18 cellular contexts compared by ENCODE assay signal in genomic region chr2:208097313-208097712, GRCh38. TPM values are rescaled to one million over a fixed set of nuclear protein-coding genes. Genes with fewer than 3 reads are reported as not detected.
A peak's percentile ranks its signal among the peaks of the same experiment; 100 is the strongest.
DNase-seq lines count a peak whose midpoint lies in the region; ATAC-seq and TF ChIP-seq lines count a peak whose summit lies in the region.
"Had no signal": no experiment of that assay in that cellular context is flagged by ENCODE, and none has a peak within 500 bp of the region (broad histone marks: within the 10 kb centered on the region; RNA-seq: fewer than 3 reads in every experiment).

No MANE protein-coding gene starts in this region.

- no peaks in the 10 kb centered on the region for H3K9me3 ChIP-seq in mammary epithelial cell (replicated peaks; ENCODE audit: insufficient read depth, low read length)
- no peaks in the 10 kb centered on the region for H3K9me3 ChIP-seq in right cardiac atrium (ENCODE audit: control insufficient read depth, low read length)
- no peaks in the 10 kb centered on the region for H3K9me3 ChIP-seq in left ventricle myocardium inferior (replicated peaks)
- H3K9me3 ChIP-seq: A549, Caco-2 had no signal

- no peak overlapping the region for H3K4me2 ChIP-seq in mammary epithelial cell (ENCODE audit: insufficient read depth, low read depth, low read length)
- H3K4me2 ChIP-seq: A549 had no signal

- H3K27ac Mint-ChIP-seq in MCF 10A (ENCODE audit: low read depth, unreplicated experiment) (no peak overlapping the region), nephron progenitor cell (no peak overlapping the region)
- H3K27ac Mint-ChIP-seq: CD4-positive, alpha-beta T cell; H9 had no signal

- H3K9me3 Mint-ChIP-seq in MCF 10A (ENCODE audit: unreplicated experiment) (no peaks in the 10 kb centered on the region), nephron progenitor cell (no peaks in the 10 kb centered on the region)
- H3K9me3 Mint-ChIP-seq: CD4-positive, alpha-beta T cell had no signal

- ATAC-seq in right cardiac atrium (peak; percentile 31 to 37), HG03280 (IDR thresholded peaks at IDR 0.05; ENCODE audit: unreplicated experiment) (no peak)
- ATAC-seq: A549 had no signal

- WGBS in mammary epithelial cell (ENCODE audit: low coverage, missing lambda C conversion rate) = 2% methylated on average over 3 of the region's 3 CpGs
- 38% methylated on average over 3 of the region's 3 CpGs for WGBS in right cardiac atrium

- H3K4me1 ChIP-seq in mammary epithelial cell (ENCODE audit: insufficient read depth, low read length) (no peaks in the 10 kb centered on the region), right cardiac atrium (ENCODE audit: control insufficient read depth, insufficient read depth, low read length) (no peaks in the 10 kb centered on the region), left ventricle myocardium inferior (peaks cover 14% of the 10 kb centered on the region)

- TF ChIP-seq CTCF in MCF 10A (IDR thresholded peaks at IDR 0.05; ENCODE audit: unreplicated experiment) (no peak), mammary epithelial cell (conservative IDR thresholded peaks at IDR 0.05 in 1 of 2, IDR thresholded peaks at IDR 0.05 in 1 of 2; ENCODE audit: extremely low read depth in 1 of 2, insufficient read depth in 1 of 2, low read depth in 1 of 2, low read length in 2 of 2) (no peak), left ventricle myocardium inferior (IDR thresholded peaks at IDR 0.05; ENCODE audit: borderline replicate concordance) (no peak), fibroblast of the aortic adventitia (IDR thresholded peaks at IDR 0.05; ENCODE audit: insufficient read depth, low read length) (no peak), nephron progenitor cell (IDR thresholded peaks at IDR 0.05) (no peak)

- dilution Hi-C loops in mammary epithelial cell (cut with HindIII; ENCODE audit: low sequenced_read_pairs) = no loop called here

- in situ Hi-C loops in mammary epithelial cell (cut with MboI; ENCODE audit: low sequenced_read_pairs in 2 of 2) = no loop called here

- DNase-seq in MCF 10A (ENCODE audit: unreplicated experiment) (peak; percentile 18), mammary epithelial cell (no peak), right cardiac atrium (peak in 2 of 3 donors; percentile 64), left ventricle myocardium inferior (no peak), fibroblast of the aortic adventitia (ENCODE audit: low read depth) (peak; percentile 4), nephron progenitor cell (no peak)
- no peak for DNase-seq in activated T-cell treated with anti-CD3 and anti-CD28 coated beads, Interleukin-2, amount 50 U/mL, for 1 hour
- DNase-seq: AML-193; Caco-2; CD4-positive, alpha-beta T cell; H9 had no signal

- intact Hi-C loops in MCF 10A (cut with micrococcal nuclease) (no loop called here), mammary epithelial cell (cut with micrococcal nuclease) (no loop called here), right cardiac atrium (cut with DNase I) (no loop called here), left ventricle myocardium inferior (cut with micrococcal nuclease) (no loop called here)

- H3K4me1 Mint-ChIP-seq in MCF 10A (ENCODE audit: insufficient read depth, unreplicated experiment) (peaks cover 4% of the 10 kb centered on the region), nephron progenitor cell (no peaks in the 10 kb centered on the region)

- H3K27ac ChIP-seq in mammary epithelial cell (ENCODE audit: insufficient read depth, low read depth, low read length) = no peak overlapping the region
- no peak overlapping the region for H3K27ac ChIP-seq in right cardiac atrium (ENCODE audit: low read length)
- H3K27ac ChIP-seq in left ventricle myocardium inferior (replicated peaks) = no peak overlapping the region
- H3K27ac ChIP-seq: 22Rv1, A549, C4-2B had no signal

- H3K4me3 ChIP-seq in mammary epithelial cell (replicated peaks in 1 of 3; ENCODE audit: insufficient read depth in 1 of 3, low read depth in 2 of 3, low read length in 3 of 3) (no peak overlapping the region), right cardiac atrium (ENCODE audit: low read length) (no peak overlapping the region), left ventricle myocardium inferior (no peak overlapping the region), fibroblast of the aortic adventitia (ENCODE audit: low read depth, low read length) (no peak overlapping the region)
- H3K4me3 ChIP-seq: A549 had no signal

- POLR2A ChIA-PET in MCF 10A (lab: Yijun Ruan, JAX) = no interaction called here

- H3K36me3 Mint-ChIP-seq in MCF 10A (ENCODE audit: insufficient read depth, unreplicated experiment) = peaks cover 6% of the 10 kb centered on the region
- H3K36me3 Mint-ChIP-seq in nephron progenitor cell (ENCODE audit: low read depth) = no peaks in the 10 kb centered on the region

- H3K27me3 ChIP-seq in mammary epithelial cell (ENCODE audit: insufficient read depth, low read length) (no peaks in the 10 kb centered on the region), right cardiac atrium (ENCODE audit: control insufficient read depth, insufficient read depth) (no peaks in the 10 kb centered on the region), left ventricle myocardium inferior (ENCODE audit: low read depth) (no peaks in the 10 kb centered on the region)

- no peaks in the 10 kb centered on the region for H3K79me2 ChIP-seq in mammary epithelial cell (ENCODE audit: insufficient read depth, low read length)

- no peaks in the 10 kb centered on the region for H3K36me3 ChIP-seq in mammary epithelial cell (ENCODE audit: insufficient read depth, low read length)
- no peaks in the 10 kb centered on the region for H3K36me3 ChIP-seq in left ventricle myocardium inferior

- H4K20me1 ChIP-seq in mammary epithelial cell (ENCODE audit: insufficient read depth, low read length) = no peaks in the 10 kb centered on the region

- H3K9ac ChIP-seq in mammary epithelial cell (ENCODE audit: insufficient read depth, low read length) = no peak overlapping the region

- no peak overlapping the region for H2AFZ ChIP-seq in mammary epithelial cell (ENCODE audit: low read depth, low read length)

- H3K4me3 Mint-ChIP-seq in MCF 10A (ENCODE audit: unreplicated experiment) (no peak overlapping the region), nephron progenitor cell (no peak overlapping the region)
- H3K4me3 Mint-ChIP-seq: CD4-positive, alpha-beta T cell; H9 had no signal

- CTCF ChIA-PET in MCF 10A (lab: Yijun Ruan, JAX) (no interaction called here), mammary epithelial cell (lab: Charles Lee; ENCODE audit: low non-redundant PET) (no interaction called here)

- BruUV-seq in MCF 10A (replicated peaks; lab: Mats Ljungman, UMichigan) (no TSS peak), mammary epithelial cell (replicated peaks; lab: Mats Ljungman, UMichigan) (no TSS peak)

- H3K27me3 Mint-ChIP-seq in MCF 10A (ENCODE audit: insufficient read depth, unreplicated experiment) (peaks cover 5% of the 10 kb centered on the region), nephron progenitor cell (ENCODE audit: low read depth, poor library complexity) (peaks cover 9% of the 10 kb centered on the region)
- H3K27me3 Mint-ChIP-seq: CD4-positive, alpha-beta T cell had no signal

RNA-seq across cellular contexts. Expression of gene CRYGD, which starts 27.0 kb away (rescaled TPM):
- total RNA-seq in MCF 10A (2022) (not detected in 2 replicates), mammary epithelial cell (not detected), right cardiac atrium (1 to 10 TPM in 1 of 4 donors, not detected in 3; 2.6 TPM), left ventricle myocardium inferior (not detected), fibroblast of the aortic adventitia (ENCODE audit: low replicate concordance) (not detected in 2 replicates)
- polyA plus RNA-seq in mammary epithelial cell (not detected), right cardiac atrium (not detected)
- not detected for polyA minus RNA-seq in mammary epithelial cell
- total RNA-seq: Caco-2; CD4-positive, alpha-beta T cell; H9; HT-29 had no signal
- polyA plus RNA-seq: A549, BJ had no signal

RNA-seq across cellular contexts. Expression of gene CRYGC, which starts 32.3 kb away (rescaled TPM):
- total RNA-seq in MCF 10A (2022) (not detected in 2 replicates), mammary epithelial cell (under 1 TPM in 1 of 2 donors, not detected in 1; 0.52 TPM), right cardiac atrium (not detected), left ventricle myocardium inferior (not detected), fibroblast of the aortic adventitia (ENCODE audit: low replicate concordance) (not detected in 2 replicates)
- polyA plus RNA-seq in mammary epithelial cell (0.23 TPM), right cardiac atrium (not detected)
- not detected for polyA minus RNA-seq in mammary epithelial cell
- total RNA-seq: Caco-2; CD4-positive, alpha-beta T cell; H1; H9; HT-29 had no signal
- polyA plus RNA-seq: A549, BJ, H1 had no signal

RNA-seq across cellular contexts. Expression of gene CRYGB, which starts 48.6 kb away (rescaled TPM):
- total RNA-seq in MCF 10A (2022) = not detected in 2 replicates
- total RNA-seq in mammary epithelial cell = not detected
- polyA plus RNA-seq in mammary epithelial cell = not detected
- polyA minus RNA-seq in mammary epithelial cell = not detected
- not detected for total RNA-seq in right cardiac atrium
- not detected for polyA plus RNA-seq in right cardiac atrium
- not detected for total RNA-seq in left ventricle myocardium inferior
- total RNA-seq in fibroblast of the aortic adventitia (ENCODE audit: low replicate concordance) = not detected in 2 replicates
- total RNA-seq: Caco-2; CD4-positive, alpha-beta T cell; H1; H9; HT-29 had no signal
- polyA plus RNA-seq: A549, BJ had no signal

Comparison
In these comparisons a context has a peak if more than half of its experiments do, and no peak if none do; other contexts are left out.
1. DNase-seq: peak in MCF 10A (single experiment), right cardiac atrium (2 of 3) and fibroblast of the aortic adventitia (single experiment); none in mammary epithelial cell (single experiment), left ventricle myocardium inferior (single experiment), nephron progenitor cell (single experiment) and activated T-cell treated with anti-CD3 and anti-CD28 coated beads, Interleukin-2, amount 50 U/mL, for 1 hour (single experiment).